Comparison of ENCODE assay signal across 8 cellular contexts in the genomic region with DNA sequence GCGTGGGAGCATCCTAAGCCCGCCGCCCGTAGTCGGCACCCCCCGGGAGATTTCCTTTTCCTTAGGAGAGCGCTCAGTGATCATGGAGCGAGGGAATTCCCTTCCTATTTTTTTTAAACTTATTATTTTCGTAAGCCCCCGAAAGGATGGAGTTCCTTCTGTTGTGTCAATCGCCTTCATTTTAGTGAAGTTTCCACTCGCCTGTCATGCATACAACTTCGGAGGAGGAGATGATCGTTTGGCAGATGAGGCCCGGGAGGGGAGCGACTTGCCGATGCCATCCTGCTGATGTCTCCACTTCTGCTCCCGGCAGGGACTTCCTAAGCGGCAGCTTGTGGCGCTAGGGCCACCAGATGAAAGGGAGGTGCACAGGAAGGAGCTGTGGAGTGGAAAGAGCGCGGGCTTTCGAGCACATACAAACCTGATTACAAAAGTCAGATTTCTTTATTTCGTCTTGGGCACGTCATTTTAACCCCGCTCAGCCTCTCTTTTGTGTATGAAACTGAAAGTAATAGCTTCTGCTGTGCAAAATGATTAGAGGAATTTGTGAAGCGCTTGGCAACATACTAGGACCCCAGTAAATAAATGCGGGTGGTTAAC. TPM values are rescaled to one million over a fixed set of nuclear protein-coding genes. Genes with fewer than 3 reads are reported as not detected.
DNase-seq lines count a peak whose midpoint lies in the region; ATAC-seq and TF ChIP-seq lines count a peak whose summit lies in the region.

A gene with protein sequence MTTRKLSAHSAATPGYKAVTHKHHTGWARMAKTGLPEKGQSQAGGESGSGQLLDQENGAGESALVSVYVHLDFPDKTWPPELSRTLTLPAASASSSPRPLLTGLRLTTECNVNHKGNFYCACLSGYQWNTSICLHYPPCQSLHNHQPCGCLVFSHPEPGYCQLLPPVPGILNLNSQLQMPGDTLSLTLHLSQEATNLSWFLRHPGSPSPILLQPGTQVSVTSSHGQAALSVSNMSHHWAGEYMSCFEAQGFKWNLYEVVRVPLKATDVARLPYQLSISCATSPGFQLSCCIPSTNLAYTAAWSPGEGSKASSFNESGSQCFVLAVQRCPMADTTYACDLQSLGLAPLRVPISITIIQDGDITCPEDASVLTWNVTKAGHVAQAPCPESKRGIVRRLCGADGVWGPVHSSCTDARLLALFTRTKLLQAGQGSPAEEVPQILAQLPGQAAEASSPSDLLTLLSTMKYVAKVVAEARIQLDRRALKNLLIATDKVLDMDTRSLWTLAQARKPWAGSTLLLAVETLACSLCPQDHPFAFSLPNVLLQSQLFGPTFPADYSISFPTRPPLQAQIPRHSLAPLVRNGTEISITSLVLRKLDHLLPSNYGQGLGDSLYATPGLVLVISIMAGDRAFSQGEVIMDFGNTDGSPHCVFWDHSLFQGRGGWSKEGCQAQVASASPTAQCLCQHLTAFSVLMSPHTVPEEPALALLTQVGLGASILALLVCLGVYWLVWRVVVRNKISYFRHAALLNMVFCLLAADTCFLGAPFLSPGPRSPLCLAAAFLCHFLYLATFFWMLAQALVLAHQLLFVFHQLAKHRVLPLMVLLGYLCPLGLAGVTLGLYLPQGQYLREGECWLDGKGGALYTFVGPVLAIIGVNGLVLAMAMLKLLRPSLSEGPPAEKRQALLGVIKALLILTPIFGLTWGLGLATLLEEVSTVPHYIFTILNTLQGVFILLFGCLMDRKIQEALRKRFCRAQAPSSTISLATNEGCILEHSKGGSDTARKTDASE (minus strand): TSS at position 336 of the 600 bp plus-strand sequence. CDS start 555 bp downstream, outside the sequence.

- no peaks in the 10 kb centered on the region for H3K9me3 ChIP-seq in CD4-positive, alpha-beta memory T cell (ENCODE audit: control insufficient read depth in 1 of 2, low read length in 2 of 2)
- H3K9me3 ChIP-seq in OCI-LY3 (ENCODE audit: insufficient read depth, low read length) = no peaks in the 10 kb centered on the region

- peaks cover 0 to 2% (median 0%) of the 10 kb centered on the region in 8 donors for H3K9me3 Mint-ChIP-seq in CD4-positive, alpha-beta memory T cell

- H3K4me1 ChIP-seq in CD4-positive, alpha-beta memory T cell (ENCODE audit: insufficient read depth, low read length) = peaks cover 42% of the 10 kb centered on the region
- peaks cover 22% of the 10 kb centered on the region for H3K4me1 ChIP-seq in OCI-LY3 (ENCODE audit: low read length)

- 0 out of 2 replicates have a peak within 1 kb of the TSS, but pooled peaks have one; percentile 34 for H2AFZ ChIP-seq in OCI-LY3 (ENCODE audit: low read depth, low read length)

- H3K27ac Mint-ChIP-seq in CD4-positive, alpha-beta memory T cell = peak within 1 kb of the TSS; percentile 91 to 100 (median 100)

- peaks cover 28 to 55% (median 35%) of the 10 kb centered on the region in 4 donors for H3K4me1 Mint-ChIP-seq in CD4-positive, alpha-beta memory T cell

- H3K4me3 ChIP-seq in CD4-positive, alpha-beta memory T cell (ENCODE audit: low read length in 2 of 2) = peak within 1 kb of the TSS; percentile 87 to 98
- H3K4me3 ChIP-seq in OCI-LY3 (ENCODE audit: low read length) = peak within 1 kb of the TSS; percentile 84

- CTCF ChIA-PET in CD4-positive, alpha-beta memory T cell (lab: Charles Lee; ENCODE audit: partially characterized antibody) = interaction anchor here (1.0 kb wide), 2 partner anchors 16 to 27 kb away, joined by 3 read pairs; no protein-coding TSS in a partner anchor

- H3K4me2 ChIP-seq in OCI-LY3 (ENCODE audit: low read length) = peak within 1 kb of the TSS; percentile 94

- peaks cover 22% of the 10 kb centered on the region for H4K20me1 ChIP-seq in OCI-LY3 (ENCODE audit: insufficient read depth, low read length)

- H3K27me3 ChIP-seq in CD4-positive, alpha-beta memory T cell (ENCODE audit: insufficient read depth, low read length) = no peaks in the 10 kb centered on the region
- no peaks in the 10 kb centered on the region for H3K27me3 ChIP-seq in OCI-LY3 (ENCODE audit: low read depth, low read length)

- peak within 1 kb of the TSS; percentile 84 for H3K9ac ChIP-seq in OCI-LY3 (ENCODE audit: low read length)

- H3K36me3 ChIP-seq in CD4-positive, alpha-beta memory T cell (ENCODE audit: insufficient read depth, low read length) = no peaks in the 10 kb centered on the region
- peaks cover 7% of the 10 kb centered on the region for H3K36me3 ChIP-seq in OCI-LY3 (replicated peaks; ENCODE audit: low read depth, low read length)

- POLR2A ChIA-PET in CD4-positive, alpha-beta memory T cell (lab: Charles Lee; ENCODE audit: partially characterized antibody) = interaction anchor here (0.5 to 3.1 kb wide), 13 partner anchors 10 to 468 kb away, joined by 3 to 32 read pairs (median 4); partner anchors contain the start of genes ASXL2 and RAB10

- no peaks in the 10 kb centered on the region for H3K27me3 Mint-ChIP-seq in CD4-positive, alpha-beta memory T cell

- intact Hi-C loops in CD4-positive, alpha-beta memory T cell (cut with micrococcal nuclease) = loop anchor here (1.0 to 5.0 kb wide), 5 partner anchors 314 to 1546 kb away; partner anchors contain the start of genes ASXL2, BABAM2, DNAJC27 and KIF3C

- TF ChIP-seq CTCF in OCI-LY3 (IDR thresholded peaks at IDR 0.05; ENCODE audit: low read depth, low read length) = no peak

- ATAC-seq in HG03175 (IDR thresholded peaks at IDR 0.05; ENCODE audit: unreplicated experiment) = peak; percentile 17
- ATAC-seq in esophagus mucosa = peak; percentile 18
- no peak for ATAC-seq in HG02642 (IDR thresholded peaks at IDR 0.05; ENCODE audit: poor library complexity, unreplicated experiment)

- peak within 1 kb of the TSS; percentile 97 to 100 (median 98) for H3K4me3 Mint-ChIP-seq in CD4-positive, alpha-beta memory T cell

- peak; percentile 70 to 84 (median 73) for DNase-seq in CD4-positive, alpha-beta memory T cell
- peak; percentile 68 for DNase-seq in activated T-cell treated with anti-CD3 and anti-CD28 coated beads, Interleukin-2, amount 50 U/mL, for 1 hour
- peak; percentile 63 for DNase-seq in myocyte (ENCODE audit: low read depth)
- DNase-seq in stimulated activated CD8-positive, alpha-beta memory T cell treated with anti-CD3 and anti-CD28 coated beads, Interleukin-7, amount 100 ng/mL, for 48 hours (ENCODE audit: extremely low read depth in 1 of 2, low read depth in 1 of 2) = peak; percentile 33 to 56

- peaks cover 0 to 16% of the 10 kb centered on the region in 2 donors for H3K36me3 Mint-ChIP-seq in CD4-positive, alpha-beta memory T cell

- peaks cover 76% of the 10 kb centered on the region for H3K79me2 ChIP-seq in OCI-LY3 (ENCODE audit: low read length)

- H3K27ac ChIP-seq in CD4-positive, alpha-beta memory T cell (ENCODE audit: low read depth, low read length) = peak within 1 kb of the TSS; percentile 91
- H3K27ac ChIP-seq in OCI-LY3 (ENCODE audit: low read length) = peak within 1 kb of the TSS; percentile 82

RNA-seq across cellular contexts. Expression of the gene that starts here (rescaled TPM):
- total RNA-seq in CD4-positive, alpha-beta memory T cell = 1 to 10 TPM in 1 of 2 experiments, under 1 TPM in 1; 0.97 to 1.7 TPM
- under 1 TPM in 1 of 2 donors, not detected in 1; 0.14 TPM for polyA plus RNA-seq in CD4-positive, alpha-beta memory T cell
- 0.04 TPM for total RNA-seq in esophagus mucosa
- total RNA-seq in myocyte = 1.1 TPM in 1 of 2 replicates, not detected in the other
- polyA plus RNA-seq in myocyte (2012) = 0.43 TPM

Comparison
In these comparisons a context has a peak if more than half of its experiments do, and no peak if none do; other contexts are left out.
1. Peak in ATAC-seq in esophagus mucosa; RNA of the gene not detected or under 1 TPM.